In the genomic region with DNA sequence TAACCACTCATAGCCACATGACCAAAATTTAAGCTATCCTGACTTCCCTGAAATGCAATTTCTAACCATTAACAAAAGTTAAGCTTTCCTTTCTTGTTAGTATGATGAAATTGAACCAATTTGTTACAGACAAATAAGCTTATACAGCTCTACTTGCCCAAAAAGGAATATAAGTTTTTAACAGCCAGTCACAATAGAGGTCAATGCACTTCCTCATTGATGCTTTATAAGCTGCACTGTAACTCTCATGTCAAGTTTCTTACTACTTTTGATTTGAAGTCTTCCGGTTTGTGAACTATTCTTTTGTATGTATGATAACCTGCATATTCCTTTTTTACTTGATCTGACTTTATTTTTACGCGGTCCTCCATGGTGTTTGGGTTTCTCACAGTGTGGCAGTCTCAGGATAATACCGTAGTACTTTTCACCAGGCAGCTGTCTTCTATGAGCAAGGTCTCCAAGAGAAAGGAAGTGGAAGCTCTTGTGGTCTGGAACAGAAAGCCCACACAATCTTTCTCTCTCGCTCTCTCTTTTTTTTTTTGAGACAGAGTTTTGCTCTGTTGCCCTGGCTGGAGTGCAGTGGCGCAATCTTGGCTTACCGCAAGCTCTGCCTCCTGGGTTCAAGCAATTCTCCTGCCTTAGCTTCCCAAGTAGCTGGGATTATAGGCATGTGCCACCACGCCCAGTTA, we compare ENCODE assay signal across 8 cellular contexts.
A peak's percentile ranks its signal among the peaks of the same experiment; 100 is the strongest.
DNase-seq lines count a peak whose midpoint lies in the region; ATAC-seq and TF ChIP-seq lines count a peak whose summit lies in the region.

No MANE protein-coding gene starts in this region.

- DNase-seq in Right ventricle myocardium inferior (ENCODE audit: missing footprints), result peak; percentile 67
- DNase-seq in cardiac septum (ENCODE audit: low spot score), result no peak
- peak; percentile 20 for DNase-seq in T-helper 9 cell
- DNase-seq in WERI-Rb-1, result no peak
- DNase-seq in mammary epithelial cell, result no peak
- DNase-seq in OCI-M2 (lab: John Stamatoyannopoulos, UW; ENCODE audit: unreplicated experiment), result no peak

- no peaks in the 10 kb centered on the region for H3K27me3 ChIP-seq in mononuclear cell (ENCODE audit: insufficient read depth, low read length)
- peaks cover 31% of the 10 kb centered on the region for H3K27me3 ChIP-seq in WERI-Rb-1 (ENCODE audit: insufficient read depth, low read depth, severe bottlenecking)
- H3K27me3 ChIP-seq in mammary epithelial cell (ENCODE audit: insufficient read depth, low read length), result no peaks in the 10 kb centered on the region

- H4K20me1 ChIP-seq in mammary epithelial cell (ENCODE audit: insufficient read depth, low read length), result no peaks in the 10 kb centered on the region

- in situ Hi-C loops in mammary epithelial cell (cut with MboI; ENCODE audit: low sequenced_read_pairs in 2 of 2), result no loop called here

- no peak overlapping the region for H3K27ac ChIP-seq in WERI-Rb-1
- no peak overlapping the region for H3K27ac ChIP-seq in mammary epithelial cell (ENCODE audit: insufficient read depth, low read depth, low read length)

- TF ChIP-seq CTCF in WERI-Rb-1 (IDR thresholded peaks at IDR 0.05; ENCODE audit: low read depth, low read length), result no peak
- no peak for TF ChIP-seq CTCF in mammary epithelial cell (conservative IDR thresholded peaks at IDR 0.05 in 1 of 2, IDR thresholded peaks at IDR 0.05 in 1 of 2; ENCODE audit: extremely low read depth in 1 of 2, insufficient read depth in 1 of 2, low read depth in 1 of 2, low read length in 2 of 2)

- ATAC-seq in Right ventricle myocardium inferior (peak; percentile 44), HG03196 (IDR thresholded peaks at IDR 0.05; ENCODE audit: unreplicated experiment) (peak; percentile 86)

- H3K4me1 ChIP-seq in mononuclear cell (ENCODE audit: insufficient read depth, low read length) (peaks cover 56% of the 10 kb centered on the region), mammary epithelial cell (ENCODE audit: insufficient read depth, low read length) (peaks cover 8% of the 10 kb centered on the region)

- H3K4me3 ChIP-seq in mononuclear cell (ENCODE audit: low read length) (peak overlapping the region; percentile 2), WERI-Rb-1 (ENCODE audit: low read depth, low read length) (no peak overlapping the region), mammary epithelial cell (replicated peaks in 1 of 3; ENCODE audit: insufficient read depth in 1 of 3, low read depth in 2 of 3, low read length in 3 of 3) (no peak overlapping the region)

- no peaks in the 10 kb centered on the region for H3K36me3 ChIP-seq in WERI-Rb-1
- H3K36me3 ChIP-seq in mammary epithelial cell (ENCODE audit: insufficient read depth, low read length), result no peaks in the 10 kb centered on the region

- intact Hi-C loops in Right ventricle myocardium inferior (cut with DNase I) (no loop called here), cardiac septum (cut with DNase I) (no loop called here), mammary epithelial cell (cut with micrococcal nuclease) (loop anchor here (10.0 kb wide), 1 partner anchor 72 kb away; no protein-coding TSS in a partner anchor)

- BruUV-seq in mammary epithelial cell (replicated peaks; lab: Mats Ljungman, UMichigan), result no TSS peak

- no peaks in the 10 kb centered on the region for H3K9me3 ChIP-seq in mononuclear cell (ENCODE audit: low read depth, low read length)
- H3K9me3 ChIP-seq in WERI-Rb-1 (ENCODE audit: severe bottlenecking), result peaks cover 2% of the 10 kb centered on the region
- no peaks in the 10 kb centered on the region for H3K9me3 ChIP-seq in mammary epithelial cell (replicated peaks; ENCODE audit: insufficient read depth, low read length)

- no peaks in the 10 kb centered on the region for H3K79me2 ChIP-seq in mammary epithelial cell (ENCODE audit: insufficient read depth, low read length)

- H3K9ac ChIP-seq in mammary epithelial cell (ENCODE audit: insufficient read depth, low read length), result no peak overlapping the region

- 98% methylated on average over 7 of the region's 8 CpGs for WGBS in mammary epithelial cell (ENCODE audit: low coverage, missing lambda C conversion rate)

- no peak overlapping the region for H2AFZ ChIP-seq in mammary epithelial cell (ENCODE audit: low read depth, low read length)

- CTCF ChIA-PET in mammary epithelial cell (lab: Charles Lee; ENCODE audit: low non-redundant PET), result no interaction called here

- no peak overlapping the region for H3K4me2 ChIP-seq in mammary epithelial cell (ENCODE audit: insufficient read depth, low read depth, low read length)

- dilution Hi-C loops in mammary epithelial cell (cut with HindIII; ENCODE audit: low sequenced_read_pairs), result no loop called here

Comparison
In these comparisons a context has a peak if more than half of its experiments do, and no peak if none do; other contexts are left out.
1. DNase-seq: peak in Right ventricle myocardium inferior (single experiment) and T-helper 9 cell (single experiment); none in cardiac septum (single experiment), WERI-Rb-1 (single experiment), mammary epithelial cell (single experiment) and OCI-M2 (single experiment).